ENCODE assay signal across 23 cellular contexts in the genomic region with DNA sequence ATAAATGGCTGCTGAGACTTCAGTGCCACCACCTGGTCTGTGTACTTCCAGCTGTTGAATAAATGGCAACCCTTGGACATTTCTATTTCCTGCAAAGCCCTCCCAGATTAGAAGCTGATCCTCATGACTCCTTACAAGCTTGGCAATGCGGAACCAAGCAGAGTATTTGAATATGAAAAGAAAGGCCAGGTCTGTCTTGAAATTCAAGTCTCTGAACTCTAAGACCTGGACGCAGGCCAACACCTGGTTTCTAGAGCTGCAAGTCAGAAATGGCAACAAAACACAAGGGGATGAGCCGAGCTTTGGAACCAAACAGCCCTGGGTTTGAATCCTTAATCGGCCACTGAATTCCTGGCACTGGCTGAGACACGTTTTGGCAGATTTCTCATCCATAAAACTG.
DNase-seq lines count a peak whose midpoint lies in the region; ATAC-seq and TF ChIP-seq lines count a peak whose summit lies in the region.
"Had no signal": no experiment of that assay in that cellular context is flagged by ENCODE, and none has a peak within 500 bp of the region (broad histone marks: within the 10 kb centered on the region; RNA-seq: fewer than 3 reads in every experiment).

No MANE protein-coding gene starts in this region.

- no peak for ATAC-seq in GM23338
- ATAC-seq: body of pancreas, K562, sciatic nerve had no signal

- DNase-seq in DMS79 treated with DMSO at 0.1 percent for 48 hours (lab: John Stamatoyannopoulos, UW) (peak; percentile 78), GM23338 (ENCODE audit: low spot score) (no peak), NT2/D1 (ENCODE audit: low read depth, low spot score) (peak; percentile 28), left kidney (ENCODE audit: low read depth, low spot score) (peak; percentile 18), HPDE6-E6E7 (ENCODE audit: extremely low spot score) (no peak), mesenchymal stem cell (no peak), NAMALWA (ENCODE audit: low spot score) (no peak)
- DNase-seq: activated CD4-positive, alpha-beta T cell treated with anti-CD3 and anti-CD28 coated beads, Interleukin-2, amount 50 U/mL, for 48 hours; activated CD4-positive, CD25-positive, alpha-beta regulatory T cell; activated naive CD4-positive, alpha-beta T cell treated with Interleukin-2 at 50 U/mL for 16 hours; adrenal gland; body of pancreas; head of caudate nucleus; MM.1S; NCI-H146; SHP77; stimulated activated CD4-positive, alpha-beta T cell treated with anti-CD3 and anti-CD28 coated beads, Interleukin-15, amount 100 ng/mL, for 24 hours; stimulated activated naive CD4-positive, alpha-beta T cell; uterus had no signal

- H3K18ac ChIP-seq in mesenchymal stem cell (ENCODE audit: low read depth in 1 of 2, low read length in 2 of 2), result no peak overlapping the region

- no peak overlapping the region for H2AK5ac ChIP-seq in mesenchymal stem cell (ENCODE audit: low read length, severe bottlenecking)

- H3K9me3 ChIP-seq in NT2/D1 (ENCODE audit: insufficient read depth, low read length) (no peaks in the 10 kb centered on the region), mesenchymal stem cell (ENCODE audit: control insufficient read depth, low read length) (no peaks in the 10 kb centered on the region)
- H3K9me3 ChIP-seq: adrenal gland, body of pancreas, uterus had no signal

- no peak overlapping the region for H2BK5ac ChIP-seq in mesenchymal stem cell (ENCODE audit: low read depth, low read length, poor library complexity, severe bottlenecking)

- no peak overlapping the region for H2BK15ac ChIP-seq in mesenchymal stem cell (ENCODE audit: low read depth, poor library complexity, severe bottlenecking)

- no peaks in the 10 kb centered on the region for H4K20me1 ChIP-seq in GM23338 (replicated peaks; ENCODE audit: insufficient read depth)

- no peak overlapping the region for H3K14ac ChIP-seq in mesenchymal stem cell (ENCODE audit: low read length in 2 of 2)

- no peak overlapping the region for H2BK12ac ChIP-seq in mesenchymal stem cell (ENCODE audit: low read length in 2 of 2)

- 78% methylated on average over 4 of the region's 5 CpGs for WGBS in mesenchymal stem cell

- no peak overlapping the region for H3K23ac ChIP-seq in mesenchymal stem cell (ENCODE audit: low read length in 2 of 2)

- H3K4me1 Mint-ChIP-seq in GM23338, result peaks cover 7% of the 10 kb centered on the region; the same call in 2 of the 3 replicates

- H3K4me2 ChIP-seq in GM23338 (no peak overlapping the region), mesenchymal stem cell (ENCODE audit: low read length, poor library complexity, severe bottlenecking) (no peak overlapping the region)
- H3K4me2 ChIP-seq: neural progenitor cell had no signal

- peak overlapping the region; percentile 44; the same call in 1 of the 2 replicates for H3K27ac Mint-ChIP-seq in GM23338
- H3K27ac Mint-ChIP-seq: neural progenitor cell had no signal

- H3K79me1 ChIP-seq in mesenchymal stem cell (replicated peaks; ENCODE audit: low read length, poor library complexity, severe bottlenecking), result no peaks in the 10 kb centered on the region

- H3K27ac ChIP-seq in GM23338 (ENCODE audit: low read depth), result no peak overlapping the region
- H3K27ac ChIP-seq in mesenchymal stem cell (ENCODE audit: low read length, poor library complexity, severe bottlenecking), result no peak overlapping the region
- H3K27ac ChIP-seq: adrenal gland, body of pancreas, C4-2B, neural progenitor cell, uterus had no signal

- no peak for TF ChIP-seq CTCF in GM23338 (conservative IDR thresholded peaks at IDR 0.05; ENCODE audit: low read depth in 2 of 2)

- 0 out of 2 replicates have a peak, but pooled peaks cover 6% of the 10 kb centered on the region for H3K36me3 ChIP-seq in GM23338 (ENCODE audit: insufficient read depth)
- no peaks in the 10 kb centered on the region for H3K36me3 ChIP-seq in NT2/D1 (ENCODE audit: insufficient read depth, insufficient read length, low read length)
- H3K36me3 ChIP-seq in mesenchymal stem cell (ENCODE audit: control insufficient read depth in 1 of 2, insufficient read depth in 2 of 2, low read depth in 1 of 2, low read length in 2 of 2), result no peaks in the 10 kb centered on the region
- H3K36me3 ChIP-seq: adrenal gland, neural progenitor cell, uterus had no signal

- H3F3A ChIP-seq in GM23338 (replicated peaks; ENCODE audit: low read depth), result no peaks in the 10 kb centered on the region

- H4K91ac ChIP-seq in mesenchymal stem cell (ENCODE audit: low read length), result no peak overlapping the region

- H3K27me3 Mint-ChIP-seq in GM23338 (ENCODE audit: insufficient read depth, low read depth, poor library complexity), result peaks cover 7% of the 10 kb centered on the region

- no peaks in the 10 kb centered on the region for H3K4me1 ChIP-seq in GM23338 (ENCODE audit: insufficient read depth)
- peaks cover 3% of the 10 kb centered on the region for H3K4me1 ChIP-seq in NT2/D1 (ENCODE audit: insufficient read depth, insufficient read length)
- H3K4me1 ChIP-seq in mesenchymal stem cell (ENCODE audit: control insufficient read depth, insufficient read depth, low read depth, low read length), result no peaks in the 10 kb centered on the region
- H3K4me1 ChIP-seq: adrenal gland, body of pancreas, neural progenitor cell, uterus had no signal

- no peak overlapping the region for H3K4ac ChIP-seq in mesenchymal stem cell (ENCODE audit: low read depth in 1 of 2, low read length in 2 of 2)

- no peaks in the 10 kb centered on the region for H3K79me2 ChIP-seq in GM23338 (replicated peaks; ENCODE audit: insufficient read depth)

- peaks cover 100% of the 10 kb centered on the region for H3K9me3 Mint-ChIP-seq in GM23338
- H3K9me3 Mint-ChIP-seq: neural progenitor cell had no signal

- no peak overlapping the region for H3K4me3 Mint-ChIP-seq in GM23338
- H3K4me3 Mint-ChIP-seq: neural progenitor cell had no signal

- H4K8ac ChIP-seq in mesenchymal stem cell (ENCODE audit: low read length), result no peak overlapping the region

- H2AFZ ChIP-seq in GM23338 (no peak overlapping the region), mesenchymal stem cell (ENCODE audit: low read depth, low read length) (no peak overlapping the region)
- H2AFZ ChIP-seq: neural progenitor cell had no signal

- H3K9ac ChIP-seq in NT2/D1 (ENCODE audit: insufficient read length, low read depth) (no peak overlapping the region), mesenchymal stem cell (ENCODE audit: low read length) (no peak overlapping the region)
- H3K9ac ChIP-seq: neural progenitor cell had no signal

- H3K27me3 ChIP-seq in GM23338 (ENCODE audit: insufficient read depth), result no peaks in the 10 kb centered on the region
- H3K27me3 ChIP-seq in NT2/D1 (ENCODE audit: insufficient read depth, insufficient read length), result no peaks in the 10 kb centered on the region
- H3K27me3 ChIP-seq in mesenchymal stem cell (ENCODE audit: control insufficient read depth in 1 of 2, insufficient read depth in 1 of 2, low read length in 2 of 2), result no peaks in the 10 kb centered on the region
- H3K27me3 ChIP-seq: adrenal gland, body of pancreas, neural progenitor cell, uterus had no signal

- H3K4me3 ChIP-seq in GM23338 (no peak overlapping the region), NT2/D1 (ENCODE audit: insufficient read length, low read depth) (no peak overlapping the region), mesenchymal stem cell (ENCODE audit: insufficient read depth in 1 of 2, low read depth in 1 of 2, low read length in 2 of 2) (no peak overlapping the region)
- H3K4me3 ChIP-seq: adrenal gland, body of pancreas, K562, neural progenitor cell, uterus had no signal

- H2BK120ac ChIP-seq in mesenchymal stem cell (ENCODE audit: low read depth, low read length), result no peak overlapping the region

- H3K9me2 ChIP-seq in GM23338 (ENCODE audit: insufficient read depth), result no peaks in the 10 kb centered on the region

- H3K36me3 Mint-ChIP-seq in GM23338 (ENCODE audit: low read depth), result peaks cover 34% of the 10 kb centered on the region
- H3K36me3 Mint-ChIP-seq: neural progenitor cell had no signal

TF ChIP-seq in GM23338, 12 proteins besides CTCF, POLR2A, EP300 and RAD21 (continues in another document):
- TF ChIP-seq ZNF114 (CRISPR knock-in tag; IDR thresholded peaks at IDR 0.05), result no peak
- no peak for TF ChIP-seq STAT1 (IDR thresholded peaks at IDR 0.05; ENCODE audit: unreplicated experiment)
- no peak for TF ChIP-seq POLR2AphosphoS5 (IDR thresholded peaks at IDR 0.05; ENCODE audit: low read depth)
- TF ChIP-seq, protein P1, sequence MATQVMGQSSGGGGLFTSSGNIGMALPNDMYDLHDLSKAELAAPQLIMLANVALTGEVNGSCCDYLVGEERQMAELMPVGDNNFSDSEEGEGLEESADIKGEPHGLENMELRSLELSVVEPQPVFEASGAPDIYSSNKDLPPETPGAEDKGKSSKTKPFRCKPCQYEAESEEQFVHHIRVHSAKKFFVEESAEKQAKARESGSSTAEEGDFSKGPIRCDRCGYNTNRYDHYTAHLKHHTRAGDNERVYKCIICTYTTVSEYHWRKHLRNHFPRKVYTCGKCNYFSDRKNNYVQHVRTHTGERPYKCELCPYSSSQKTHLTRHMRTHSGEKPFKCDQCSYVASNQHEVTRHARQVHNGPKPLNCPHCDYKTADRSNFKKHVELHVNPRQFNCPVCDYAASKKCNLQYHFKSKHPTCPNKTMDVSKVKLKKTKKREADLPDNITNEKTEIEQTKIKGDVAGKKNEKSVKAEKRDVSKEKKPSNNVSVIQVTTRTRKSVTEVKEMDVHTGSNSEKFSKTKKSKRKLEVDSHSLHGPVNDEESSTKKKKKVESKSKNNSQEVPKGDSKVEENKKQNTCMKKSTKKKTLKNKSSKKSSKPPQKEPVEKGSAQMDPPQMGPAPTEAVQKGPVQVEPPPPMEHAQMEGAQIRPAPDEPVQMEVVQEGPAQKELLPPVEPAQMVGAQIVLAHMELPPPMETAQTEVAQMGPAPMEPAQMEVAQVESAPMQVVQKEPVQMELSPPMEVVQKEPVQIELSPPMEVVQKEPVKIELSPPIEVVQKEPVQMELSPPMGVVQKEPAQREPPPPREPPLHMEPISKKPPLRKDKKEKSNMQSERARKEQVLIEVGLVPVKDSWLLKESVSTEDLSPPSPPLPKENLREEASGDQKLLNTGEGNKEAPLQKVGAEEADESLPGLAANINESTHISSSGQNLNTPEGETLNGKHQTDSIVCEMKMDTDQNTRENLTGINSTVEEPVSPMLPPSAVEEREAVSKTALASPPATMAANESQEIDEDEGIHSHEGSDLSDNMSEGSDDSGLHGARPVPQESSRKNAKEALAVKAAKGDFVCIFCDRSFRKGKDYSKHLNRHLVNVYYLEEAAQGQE (IDR thresholded peaks at IDR 0.05; ENCODE audit: unreplicated experiment), result no peak

Comparison
In these comparisons a context has a peak if more than half of its experiments do, and no peak if none do; other contexts are left out.
1. DNase-seq: peak in DMS79 treated with DMSO at 0.1 percent for 48 hours (single experiment), NT2/D1 (single experiment) and left kidney (single experiment); none in GM23338 (single experiment), HPDE6-E6E7 (single experiment), mesenchymal stem cell (single experiment) and NAMALWA (single experiment).